14 cellular contexts compared by ENCODE assay signal in genomic region chr19:17748884-17749638, GRCh38. TPM values are rescaled to one million over a fixed set of nuclear protein-coding genes. Genes with fewer than 3 reads are reported as not detected.
DNase-seq lines count a peak whose midpoint lies in the region; ATAC-seq and TF ChIP-seq lines count a peak whose summit lies in the region.
"Had no signal": no experiment of that assay in that cellular context is flagged by ENCODE, and none has a peak within 500 bp of the region (broad histone marks: within the 10 kb centered on the region; RNA-seq: fewer than 3 reads in every experiment).

No MANE protein-coding gene starts in this region.

- POLR2A ChIA-PET in CD4-positive, alpha-beta T cell (lab: Charles Lee): interaction anchor here (1.4 kb wide), 1 partner anchor 111 kb away, joined by 6 read pairs; the partner anchor contains the start of gene RPL18A
- POLR2A ChIA-PET in activated naive CD8-positive, alpha-beta T cell treated with anti-CD3 and anti-CD28 coated beads, Interleukin-2, amount 10 ng/mL, durations not matched to agents 7 days and 5 days (lab: Charles Lee): interaction anchor here (0.6 kb wide), 1 partner anchor 8 kb away, joined by 4 read pairs; no protein-coding TSS in a partner anchor

- H2BK15ac ChIP-seq in H9 (ENCODE audit: low read depth, low read length): no peak overlapping the region

- no peak overlapping the region for H2AK5ac ChIP-seq in H9 (ENCODE audit: insufficient read length, low read length)

- H3K4me1 ChIP-seq in H9 (ENCODE audit: insufficient read depth, low read length): no peaks in the 10 kb centered on the region

- peak overlapping the region; percentile 96 for H3K4me3 Mint-ChIP-seq in CD4-positive, alpha-beta T cell
- peak overlapping the region; percentile 54 to 77 for H3K4me3 Mint-ChIP-seq in H9
- H3K4me3 Mint-ChIP-seq in activated naive CD8-positive, alpha-beta T cell treated with anti-CD3 and anti-CD28 coated beads, Interleukin-2, amount 10 ng/mL, durations not matched to agents 7 days and 5 days: peak overlapping the region; percentile 74
- H3K4me3 Mint-ChIP-seq in natural killer cell: peak overlapping the region; percentile 82

- no peak overlapping the region for H3K14ac ChIP-seq in H9 (ENCODE audit: insufficient read depth, low read length)

- no peaks in the 10 kb centered on the region for H3K79me1 ChIP-seq in H9 (ENCODE audit: insufficient read depth, low read depth, low read length, poor library complexity, severe bottlenecking)

- no peak overlapping the region for H2BK5ac ChIP-seq in H9 (ENCODE audit: insufficient read length, low read length)

- peak overlapping the region; percentile 91 for H3K27ac Mint-ChIP-seq in CD4-positive, alpha-beta T cell
- H3K27ac Mint-ChIP-seq in H9: no peak overlapping the region
- peak overlapping the region; percentile 93 for H3K27ac Mint-ChIP-seq in activated naive CD8-positive, alpha-beta T cell treated with anti-CD3 and anti-CD28 coated beads, Interleukin-2, amount 10 ng/mL, durations not matched to agents 7 days and 5 days
- peak overlapping the region; percentile 95 for H3K27ac Mint-ChIP-seq in natural killer cell

- no peak overlapping the region for H2BK120ac ChIP-seq in H9 (ENCODE audit: low read depth, low read length, poor library complexity, severe bottlenecking)

- H4K20me1 ChIP-seq in H9 (ENCODE audit: control insufficient read depth, insufficient read depth, insufficient read length): no peaks in the 10 kb centered on the region

- no peak overlapping the region for H3K23ac ChIP-seq in H9 (ENCODE audit: insufficient read length, low read depth, low read length)

- CTCF ChIA-PET in CD4-positive, alpha-beta T cell (lab: Charles Lee): interaction anchor here (1.4 to 3.1 kb wide), 3 partner anchors 24 to 184 kb away, joined by 4 to 8 read pairs (median 5); partner anchors contain the start of genes CCDC124 and RPL18A

- H3K23me2 ChIP-seq in H9 (ENCODE audit: insufficient read length, low read depth, low read length, poor library complexity, severe bottlenecking): peaks cover 5% of the 10 kb centered on the region

- no peak for DNase-seq in CD4-positive, alpha-beta T cell
- DNase-seq in H9 (no peak), natural killer cell (no peak), foreskin melanocyte (no peak)
- DNase-seq in activated naive CD8-positive, alpha-beta T cell treated with anti-CD3 and anti-CD28 coated beads, Interleukin-2, amount 10 ng/mL, durations not matched to agents 7 days and 5 days: no peak
- no peak for DNase-seq in activated CD4-positive, CD25-positive, alpha-beta regulatory T cell (lab: John Stamatoyannopoulos, UW)
- DNase-seq: effector CD8-positive, alpha-beta T cell; islet precursor cell; Karpas-422; NCI-H2029 had no signal

- H2AFZ ChIP-seq in H9 (ENCODE audit: low read length): no peak overlapping the region

- no peak overlapping the region for H3K4ac ChIP-seq in H9 (ENCODE audit: low read depth, low read length)

- no peaks in the 10 kb centered on the region for H3K9me3 ChIP-seq in CD4-positive, alpha-beta T cell (ENCODE audit: control insufficient read depth, low read length)
- no peaks in the 10 kb centered on the region for H3K9me3 ChIP-seq in H9 (ENCODE audit: control insufficient read depth, low read depth, low read length)
- H3K9me3 ChIP-seq: gastroesophageal sphincter, right atrium auricular region had no signal

- no peak overlapping the region for H3K18ac ChIP-seq in H9 (ENCODE audit: insufficient read length, low read depth, low read length)

- H2BK20ac ChIP-seq in H9 (ENCODE audit: low read depth, low read length, poor library complexity, severe bottlenecking): no peak overlapping the region

- no peaks in the 10 kb centered on the region for H3K27me3 ChIP-seq in CD4-positive, alpha-beta T cell (ENCODE audit: control insufficient read depth, insufficient read depth, low read length)
- H3K27me3 ChIP-seq in H9 (ENCODE audit: insufficient read depth, low read length): no peaks in the 10 kb centered on the region
- H3K27me3 ChIP-seq: gastroesophageal sphincter, right atrium auricular region had no signal

- H2BK12ac ChIP-seq in H9 (ENCODE audit: insufficient read length, low read depth, low read length): no peak overlapping the region

- H3K56ac ChIP-seq in H9 (ENCODE audit: insufficient read length, low read depth, low read length): no peak overlapping the region

- H4K8ac ChIP-seq in H9 (replicated peaks; ENCODE audit: insufficient read length, low read depth, low read length): no peak overlapping the region

- H3K36me3 Mint-ChIP-seq in CD4-positive, alpha-beta T cell (ENCODE audit: low read depth): peaks cover 15% of the 10 kb centered on the region
- H3K36me3 Mint-ChIP-seq in H9 (ENCODE audit: insufficient read depth in 1 of 3, low read depth in 3 of 3) (no peaks in the 10 kb centered on the region), natural killer cell (no peaks in the 10 kb centered on the region)
- no peaks in the 10 kb centered on the region for H3K36me3 Mint-ChIP-seq in activated naive CD8-positive, alpha-beta T cell treated with anti-CD3 and anti-CD28 coated beads, Interleukin-2, amount 10 ng/mL, durations not matched to agents 7 days and 5 days

- H3K4me1 Mint-ChIP-seq in CD4-positive, alpha-beta T cell (ENCODE audit: low read depth): peaks cover 51% of the 10 kb centered on the region
- H3K4me1 Mint-ChIP-seq in H9 (peaks cover 0 to 25% of the 10 kb centered on the region in 2 experiments), natural killer cell (peaks cover 30 to 48% of the 10 kb centered on the region in 2 donors)
- H3K4me1 Mint-ChIP-seq in activated naive CD8-positive, alpha-beta T cell treated with anti-CD3 and anti-CD28 coated beads, Interleukin-2, amount 10 ng/mL, durations not matched to agents 7 days and 5 days: peaks cover 30% of the 10 kb centered on the region

- no peak overlapping the region for H3K27ac ChIP-seq in CD4-positive, alpha-beta T cell (ENCODE audit: low read depth, low read length)
- H3K27ac ChIP-seq in H9 (ENCODE audit: insufficient read length, low read depth, low read length): peak overlapping the region; percentile 16
- H3K27ac ChIP-seq: gastroesophageal sphincter, right atrium auricular region had no signal

- no peaks in the 10 kb centered on the region; the same call in 1 of the 2 replicates for H3K79me2 ChIP-seq in H9 (ENCODE audit: insufficient read depth, low read length)

- no peaks in the 10 kb centered on the region for H3K27me3 Mint-ChIP-seq in CD4-positive, alpha-beta T cell
- H3K27me3 Mint-ChIP-seq in H9 (ENCODE audit: low read depth) (no peaks in the 10 kb centered on the region; the same call in 1 of the 2 replicates), natural killer cell (ENCODE audit: low read depth in 2 of 2) (no peaks in the 10 kb centered on the region)
- H3K27me3 Mint-ChIP-seq in activated naive CD8-positive, alpha-beta T cell treated with anti-CD3 and anti-CD28 coated beads, Interleukin-2, amount 10 ng/mL, durations not matched to agents 7 days and 5 days: no peaks in the 10 kb centered on the region

- WGBS in H9 (ENCODE audit: extremely low coverage, insufficient read length, low lambda C conversion rate): no CpG with 5 or more reads among the region's 6 CpGs

- ATAC-seq in CD4-positive, alpha-beta T cell (ENCODE audit: poor library complexity): no peak
- no peak for ATAC-seq in activated naive CD8-positive, alpha-beta T cell treated with anti-CD3 and anti-CD28 coated beads, Interleukin-2, amount 10 ng/mL, durations not matched to agents 7 days and 5 days (ENCODE audit: low read depth)
- ATAC-seq in natural killer cell (no peak), HG02885 (IDR thresholded peaks at IDR 0.05; ENCODE audit: poor library complexity, unreplicated experiment) (no peak), GM18867 (IDR thresholded peaks at IDR 0.05; ENCODE audit: unreplicated experiment) (no peak)
- ATAC-seq: gastroesophageal sphincter had no signal

- no peaks in the 10 kb centered on the region for H3K9me3 Mint-ChIP-seq in CD4-positive, alpha-beta T cell
- H3K9me3 Mint-ChIP-seq in H9 (no peaks in the 10 kb centered on the region), natural killer cell (no peaks in the 10 kb centered on the region)
- H3K9me3 Mint-ChIP-seq in activated naive CD8-positive, alpha-beta T cell treated with anti-CD3 and anti-CD28 coated beads, Interleukin-2, amount 10 ng/mL, durations not matched to agents 7 days and 5 days: no peaks in the 10 kb centered on the region

- no peak overlapping the region for H3T11ph ChIP-seq in H9 (ENCODE audit: low read length)

- intact Hi-C loops in CD4-positive, alpha-beta T cell (cut with DNase I, micrococcal nuclease): loop anchor here in 1 of 2 experiments (5.0 kb wide), 1 partner anchor 192 kb away; the partner anchor contains the start of gene COLGALT1
- intact Hi-C loops in natural killer cell (cut with micrococcal nuclease): no loop called here

- no peak overlapping the region for H4K5ac ChIP-seq in H9 (ENCODE audit: insufficient read length, low read depth, low read length)

- no peak overlapping the region for H3K9ac ChIP-seq in H9 (ENCODE audit: extremely low read depth, insufficient read length, low read length)

- H4K91ac ChIP-seq in H9 (ENCODE audit: insufficient read length, low read depth, low read length): no peak overlapping the region

- no peak for TF ChIP-seq CTCF in CD4-positive, alpha-beta T cell (IDR thresholded peaks at IDR 0.05)
- TF ChIP-seq CTCF in H9 (conservative IDR thresholded peaks at IDR 0.05) (no peak), natural killer cell (IDR thresholded peaks at IDR 0.05) (no peak)

- no peak overlapping the region for H3K4me2 ChIP-seq in H9 (ENCODE audit: insufficient read depth, insufficient read length, low read length)

RNA-seq across cellular contexts. Expression of gene FCHO1, which starts 2.2 kb away (rescaled TPM):
- 10 to 100 TPM; 40.7 to 43.1 TPM for total RNA-seq in CD4-positive, alpha-beta T cell
- total RNA-seq in H9 (2021): 13.1 and 13.7 TPM in 2 replicates
- total RNA-seq in activated naive CD8-positive, alpha-beta T cell treated with anti-CD3 and anti-CD28 coated beads, Interleukin-2, amount 10 ng/mL, durations not matched to agents 7 days and 5 days: 10 to 100 TPM; 74.2 to 77.9 TPM
- total RNA-seq in natural killer cell: 10 to 100 TPM; 56.1 to 67.7 (median 66.5) TPM

RNA-seq across cellular contexts. Expression of gene MAP1S, which starts 29.8 kb away (rescaled TPM):
- total RNA-seq in CD4-positive, alpha-beta T cell: 10 to 100 TPM; 18.1 to 21.4 TPM
- total RNA-seq in H9 (2021) (158 and 160 TPM in 2 replicates), natural killer cell (10 to 100 TPM; 41.0 to 59.4 (median 45.8) TPM)
- 10 to 100 TPM; 71.2 to 78.4 TPM for total RNA-seq in activated naive CD8-positive, alpha-beta T cell treated with anti-CD3 and anti-CD28 coated beads, Interleukin-2, amount 10 ng/mL, durations not matched to agents 7 days and 5 days

RNA-seq across cellular contexts. Expression of gene B3GNT3, which starts 45.9 kb away (rescaled TPM):
- total RNA-seq in CD4-positive, alpha-beta T cell: under 1 TPM; 0.39 to 0.52 TPM
- total RNA-seq in H9 (2021) (0.96 and 1.0 TPM in 2 replicates), natural killer cell (not detected)
- not detected for total RNA-seq in activated naive CD8-positive, alpha-beta T cell treated with anti-CD3 and anti-CD28 coated beads, Interleukin-2, amount 10 ng/mL, durations not matched to agents 7 days and 5 days
- total RNA-seq: right atrium auricular region had no signal

Comparison
In these comparisons a context has a peak if more than half of its experiments do, and no peak if none do; other contexts are left out.
1. H3K27ac Mint-ChIP-seq: peak in CD4-positive, alpha-beta T cell (single experiment), activated naive CD8-positive, alpha-beta T cell treated with anti-CD3 and anti-CD28 coated beads, Interleukin-2, amount 10 ng/mL, durations not matched to agents 7 days and 5 days (single experiment) and natural killer cell (2 of 2); none in H9 (0 of 3).
2. Peak in every context shown above with its lines, with median percentiles within 50 percentile points of each other: H3K4me3 Mint-ChIP-seq.